Comparison of ENCODE assay signal across 8 cellular contexts in genomic region chr4:40309250-40309774, GRCh38. TPM values are rescaled to one million over a fixed set of nuclear protein-coding genes. Genes with fewer than 3 reads are reported as not detected.
DNase-seq lines count a peak whose midpoint lies in the region; ATAC-seq lines count a peak whose summit lies in the region.

No MANE protein-coding gene starts in this region.

- peak overlapping the region; percentile 83 for H3K4me3 Mint-ChIP-seq in natural killer cell treated with Interleukin-12 subunit alpha and Interleukin-12 subunit beta and Interleukin-15 and Interleukin-18, amount 100 ng/mL, for 72 hours
- peak overlapping the region; percentile 63 to 74 for H3K4me3 Mint-ChIP-seq in stimulated activated naive CD8-positive, alpha-beta T cell treated with anti-CD3 and anti-CD28 coated beads, Interleukin-15, amount 100 ng/mL, for 72 hours

- peaks cover 78 to 79% of the 10 kb centered on the region in 2 donors for H3K4me1 Mint-ChIP-seq in natural killer cell treated with Interleukin-12 subunit alpha and Interleukin-12 subunit beta and Interleukin-15 and Interleukin-18, amount 100 ng/mL, for 72 hours (ENCODE audit: low read depth in 2 of 2)
- H3K4me1 Mint-ChIP-seq in stimulated activated naive CD8-positive, alpha-beta T cell treated with anti-CD3 and anti-CD28 coated beads, Interleukin-15, amount 100 ng/mL, for 72 hours = peaks cover 94% of the 10 kb centered on the region

- H3K9me3 ChIP-seq in HUES6 (ENCODE audit: control insufficient read depth, insufficient read depth, low read depth, low read length) = peaks cover 6% of the 10 kb centered on the region

- H3K36me3 Mint-ChIP-seq in natural killer cell treated with Interleukin-12 subunit alpha and Interleukin-12 subunit beta and Interleukin-15 and Interleukin-18, amount 100 ng/mL, for 72 hours = peaks cover 9% of the 10 kb centered on the region

- peak overlapping the region; percentile 45; the same call in 1 of the 2 replicates for H3K27ac ChIP-seq in HUES6 (ENCODE audit: low read depth, low read length)

- no peaks in the 10 kb centered on the region for H3K27me3 ChIP-seq in HUES6 (ENCODE audit: control insufficient read depth, insufficient read depth, low read length)

- H3K9me3 Mint-ChIP-seq in natural killer cell treated with Interleukin-12 subunit alpha and Interleukin-12 subunit beta and Interleukin-15 and Interleukin-18, amount 100 ng/mL, for 72 hours = peaks cover 4% of the 10 kb centered on the region
- H3K9me3 Mint-ChIP-seq in stimulated activated naive CD8-positive, alpha-beta T cell treated with anti-CD3 and anti-CD28 coated beads, Interleukin-15, amount 100 ng/mL, for 72 hours = peaks cover 6 to 7% of the 10 kb centered on the region in 2 donors

- peak overlapping the region; percentile 86 to 97 for H3K27ac Mint-ChIP-seq in natural killer cell treated with Interleukin-12 subunit alpha and Interleukin-12 subunit beta and Interleukin-15 and Interleukin-18, amount 100 ng/mL, for 72 hours
- peak overlapping the region; percentile 65 to 83 for H3K27ac Mint-ChIP-seq in stimulated activated naive CD8-positive, alpha-beta T cell treated with anti-CD3 and anti-CD28 coated beads, Interleukin-15, amount 100 ng/mL, for 72 hours

- H3K9ac ChIP-seq in HUES6 (ENCODE audit: low read length) = no peak overlapping the region

- DNase-seq in A172 (ENCODE audit: low spot score) (peak; percentile 67), GM19238 (ENCODE audit: insufficient read length, low spot score) (peak; percentile 21), SIG-M5 (lab: John Stamatoyannopoulos, UW) (no peak)
- peak; percentile 94 for DNase-seq in activated CD8-positive, alpha-beta memory T cell treated with anti-CD3 and anti-CD28 coated beads for 24 hours
- peak; percentile 90 for DNase-seq in natural killer cell treated with Interleukin-12 subunit alpha and Interleukin-12 subunit beta and Interleukin-15 and Interleukin-18, amount 100 ng/mL, for 72 hours (ENCODE audit: low spot score)
- peak; percentile 88 to 89 for DNase-seq in stimulated activated naive CD8-positive, alpha-beta T cell treated with anti-CD3 and anti-CD28 coated beads, Interleukin-15, amount 100 ng/mL, for 72 hours

- H3K27me3 Mint-ChIP-seq in natural killer cell treated with Interleukin-12 subunit alpha and Interleukin-12 subunit beta and Interleukin-15 and Interleukin-18, amount 100 ng/mL, for 72 hours = no peaks in the 10 kb centered on the region
- no peaks in the 10 kb centered on the region for H3K27me3 Mint-ChIP-seq in stimulated activated naive CD8-positive, alpha-beta T cell treated with anti-CD3 and anti-CD28 coated beads, Interleukin-15, amount 100 ng/mL, for 72 hours

- no peak overlapping the region; the same call in 1 of the 2 replicates for H3K4me3 ChIP-seq in HUES6 (ENCODE audit: low read depth, low read length)

- peak; percentile 76 for ATAC-seq in esophagus mucosa
- ATAC-seq in natural killer cell treated with Interleukin-12 subunit alpha and Interleukin-12 subunit beta and Interleukin-15 and Interleukin-18, amount 100 ng/mL, for 72 hours = peak; percentile 75 to 85
- ATAC-seq in stimulated activated naive CD8-positive, alpha-beta T cell treated with anti-CD3 and anti-CD28 coated beads, Interleukin-15, amount 100 ng/mL, for 72 hours = peak; percentile 76

- H3K36me3 ChIP-seq in HUES6 (ENCODE audit: control insufficient read depth, insufficient read depth, low read length) = no peaks in the 10 kb centered on the region

- peaks cover 34% of the 10 kb centered on the region for H3K4me1 ChIP-seq in HUES6 (ENCODE audit: control insufficient read depth, insufficient read depth, low read length)

RNA-seq across cellular contexts. Expression of gene CHRNA9, which starts 25.8 kb away (rescaled TPM):
- 1.4 TPM in 1 of 2 replicates, not detected in the other for total RNA-seq in A172 (2014; rRNA removed; shearing (Covaris generic))
- total RNA-seq in esophagus mucosa = not detected
- not detected for total RNA-seq in natural killer cell treated with Interleukin-12 subunit alpha and Interleukin-12 subunit beta and Interleukin-15 and Interleukin-18, amount 100 ng/mL, for 72 hours
